20 cellular contexts compared by ENCODE assay signal in genomic region chr7:23523486-23524075, GRCh38.
DNase-seq lines count a peak whose midpoint lies in the region; ATAC-seq and TF ChIP-seq lines count a peak whose summit lies in the region.
"Had no signal": no experiment of that assay in that cellular context is flagged by ENCODE, and none has a peak within 500 bp of the region (broad histone marks: within the 10 kb centered on the region; RNA-seq: fewer than 3 reads in every experiment).

No MANE protein-coding gene starts in this region.

- peak overlapping the region; percentile 5; the same call in 1 of the 2 replicates for H3K9ac ChIP-seq in KMS-11

- no peak for ATAC-seq in stimulated activated naive CD8-positive, alpha-beta T cell treated with anti-CD3 and anti-CD28 coated beads, Interleukin-15, amount 100 ng/mL, for 72 hours
- ATAC-seq in stimulated activated naive CD8-positive, alpha-beta T cell treated with anti-CD3 and anti-CD28 coated beads, Interleukin-15, Interleukin-2, amounts not matched to agents 100 U/mL and 50 U/mL, for 24 hours, result no peak
- no peak for ATAC-seq in GM21423 (IDR thresholded peaks at IDR 0.05; ENCODE audit: unreplicated experiment)
- no peak for ATAC-seq in HG02588 (IDR thresholded peaks at IDR 0.05; ENCODE audit: unreplicated experiment)

- no peak overlapping the region for H3K4me3 ChIP-seq in KMS-11 (IDR thresholded peaks at IDR 0.05; ENCODE audit: insufficient read depth, low read depth, low read length)
- H3K4me3 ChIP-seq: cardiac muscle cell, left ventricle myocardium inferior, thyroid gland had no signal

- peaks cover 100% of the 10 kb centered on the region for H3K79me2 ChIP-seq in KMS-11 (ENCODE audit: insufficient read depth, low read depth)

- peak overlapping the region; percentile 61 for H3K27ac ChIP-seq in KMS-11
- H3K27ac ChIP-seq: cardiac muscle cell, HL-60, left ventricle myocardium inferior, thyroid gland had no signal

- peaks cover 77% of the 10 kb centered on the region for H3K4me1 ChIP-seq in KMS-11 (ENCODE audit: low read depth, poor library complexity, severe bottlenecking)

- TF ChIP-seq CTCF in KMS-11 (conservative IDR thresholded peaks at IDR 0.05; ENCODE audit: low read depth, low read length), result no peak

- peaks cover 55% of the 10 kb centered on the region for H3K4me1 Mint-ChIP-seq in stimulated activated naive CD8-positive, alpha-beta T cell treated with anti-CD3 and anti-CD28 coated beads, Interleukin-15, amount 100 ng/mL, for 72 hours

- peak overlapping the region; percentile 46 for H3K4me2 ChIP-seq in KMS-11

- peaks cover 27% of the 10 kb centered on the region; the same call in 1 of the 2 replicates for H3K36me3 ChIP-seq in KMS-11 (ENCODE audit: insufficient read depth)

- H2AFZ ChIP-seq in KMS-11 (ENCODE audit: low read depth), result no peak overlapping the region

- no peaks in the 10 kb centered on the region for H3K9me3 Mint-ChIP-seq in stimulated activated naive CD8-positive, alpha-beta T cell treated with anti-CD3 and anti-CD28 coated beads, Interleukin-15, amount 100 ng/mL, for 72 hours
- H3K9me3 Mint-ChIP-seq: activated naive CD8-positive, alpha-beta T cell treated with anti-CD3 and anti-CD28 coated beads, Interleukin-2, amount 10 ng/mL, durations not matched to agents 7 days and 5 days; nephron had no signal

- no peak for DNase-seq in stimulated activated naive CD8-positive, alpha-beta T cell treated with anti-CD3 and anti-CD28 coated beads, Interleukin-15, amount 100 ng/mL, for 72 hours
- no peak for DNase-seq in stimulated activated naive CD8-positive, alpha-beta T cell treated with anti-CD3 and anti-CD28 coated beads, Interleukin-15, Interleukin-2, amounts not matched to agents 100 U/mL and 50 U/mL, for 24 hours
- peak; percentile 35 for DNase-seq in cerebellar cortex (ENCODE audit: low spot score)
- no peak for DNase-seq in NK-92 treated with Interleukin-12 subunit alpha and Interleukin-12 subunit beta, amount 100 ng/mL, for 24 hours (lab: John Stamatoyannopoulos, UW)
- no peak for DNase-seq in putamen (ENCODE audit: low spot score)
- DNase-seq: activated CD4-positive, CD25-positive, alpha-beta regulatory T cell treated with anti-CD3 and anti-CD28 coated beads, Interleukin-2, amount 50 U/mL, for 72 hours; activated CD8-positive, alpha-beta memory T cell treated with anti-CD3 and anti-CD28 coated beads, Interleukin-2, amount 50 U/mL, for 4 hours; activated naive CD8-positive, alpha-beta T cell treated with anti-CD3 and anti-CD28 coated beads, Interleukin-2, amount 10 ng/mL, durations not matched to agents 7 days and 5 days; effector CD4-positive, alpha-beta T cell; KG1; left ventricle myocardium inferior; NCI-H1436; NCI-H510A treated with DMSO at 0.1 percent for 48 hours; thyroid gland had no signal

- no peak overlapping the region for H3K4me3 Mint-ChIP-seq in stimulated activated naive CD8-positive, alpha-beta T cell treated with anti-CD3 and anti-CD28 coated beads, Interleukin-15, amount 100 ng/mL, for 72 hours
- H3K4me3 Mint-ChIP-seq: activated naive CD8-positive, alpha-beta T cell treated with anti-CD3 and anti-CD28 coated beads, Interleukin-2, amount 10 ng/mL, durations not matched to agents 7 days and 5 days; nephron had no signal

- no peaks in the 10 kb centered on the region for H3K27me3 Mint-ChIP-seq in stimulated activated naive CD8-positive, alpha-beta T cell treated with anti-CD3 and anti-CD28 coated beads, Interleukin-15, amount 100 ng/mL, for 72 hours
- H3K27me3 Mint-ChIP-seq: activated naive CD8-positive, alpha-beta T cell treated with anti-CD3 and anti-CD28 coated beads, Interleukin-2, amount 10 ng/mL, durations not matched to agents 7 days and 5 days had no signal

- peak overlapping the region; percentile 14 to 84 for H3K27ac Mint-ChIP-seq in stimulated activated naive CD8-positive, alpha-beta T cell treated with anti-CD3 and anti-CD28 coated beads, Interleukin-15, amount 100 ng/mL, for 72 hours
- H3K27ac Mint-ChIP-seq: activated naive CD8-positive, alpha-beta T cell treated with anti-CD3 and anti-CD28 coated beads, Interleukin-2, amount 10 ng/mL, durations not matched to agents 7 days and 5 days; nephron had no signal

- H4K20me1 ChIP-seq in KMS-11 (ENCODE audit: insufficient read depth), result peaks cover 68% of the 10 kb centered on the region

- no peaks in the 10 kb centered on the region for H3K27me3 ChIP-seq in KMS-11 (ENCODE audit: insufficient read depth, low read depth)
- H3K27me3 ChIP-seq: cardiac muscle cell, thyroid gland had no signal
